In genomic region chr2:53740170-53740569, GRCh38 we compare ENCODE assay signal across 9 cellular contexts. TPM values are rescaled to one million over a fixed set of nuclear protein-coding genes. Genes with fewer than 3 reads are reported as not detected.
DNase-seq lines count a peak whose midpoint lies in the region; ATAC-seq and TF ChIP-seq lines count a peak whose summit lies in the region.
"Had no signal": no experiment of that assay in that cellular context is flagged by ENCODE, and none has a peak within 500 bp of the region (broad histone marks: within the 10 kb centered on the region; RNA-seq: fewer than 3 reads in every experiment).

No MANE protein-coding gene starts in this region.

- no peak overlapping the region for H3K27ac Mint-ChIP-seq in CD8-positive, alpha-beta memory T cell

- H3K4me3 ChIP-seq in left ventricle myocardium inferior (no peak overlapping the region), PC-9 (no peak overlapping the region), fibroblast of mammary gland (ENCODE audit: control insufficient read depth, low read depth, low read length) (no peak overlapping the region), mucosa of descending colon (no peak overlapping the region)
- H3K4me3 ChIP-seq in CD8-positive, alpha-beta memory T cell (ENCODE audit: low read length), result no peak overlapping the region

- peaks cover 6% of the 10 kb centered on the region for H3K4me1 ChIP-seq in left ventricle myocardium inferior
- H3K4me1 ChIP-seq in PC-9 (replicated peaks; ENCODE audit: insufficient read depth), result no peaks in the 10 kb centered on the region
- H3K4me1 ChIP-seq in CD8-positive, alpha-beta memory T cell (ENCODE audit: insufficient read depth, low read length), result peaks cover 4% of the 10 kb centered on the region
- H3K4me1 ChIP-seq in mucosa of descending colon (ENCODE audit: low read depth), result no peaks in the 10 kb centered on the region

- H3F3A ChIP-seq in PC-9 (ENCODE audit: insufficient read depth, low read depth), result no peaks in the 10 kb centered on the region; the same call in 1 of the 2 replicates

- H3K9me3 ChIP-seq in left ventricle myocardium inferior (replicated peaks), result no peaks in the 10 kb centered on the region
- no peaks in the 10 kb centered on the region for H3K9me3 ChIP-seq in PC-9 (ENCODE audit: insufficient read depth, low read depth)
- no peaks in the 10 kb centered on the region for H3K9me3 ChIP-seq in CD8-positive, alpha-beta memory T cell (ENCODE audit: low read length)
- no peaks in the 10 kb centered on the region for H3K9me3 ChIP-seq in mucosa of descending colon

- BruUV-seq in PC-9 (replicated peaks; lab: Mats Ljungman, UMichigan), result no TSS peak

- POLR2A ChIA-PET in PC-9 (lab: Charles Lee; ENCODE audit: unreplicated experiment), result no interaction called here
- POLR2A ChIA-PET in CD8-positive, alpha-beta memory T cell (lab: Charles Lee), result no interaction called here

- CTCF ChIA-PET in PC-9 (lab: Charles Lee), result no interaction called here
- CTCF ChIA-PET in CD8-positive, alpha-beta memory T cell (lab: Charles Lee), result no interaction called here

- H3K36me3 Mint-ChIP-seq in CD8-positive, alpha-beta memory T cell, result peaks cover 12 to 37% (median 17%) of the 10 kb centered on the region in 3 donors

- H3K9me3 Mint-ChIP-seq in CD8-positive, alpha-beta memory T cell, result no peaks in the 10 kb centered on the region

- H3K4me2 ChIP-seq in PC-9, result no peak overlapping the region

- no peak overlapping the region for H3K27ac ChIP-seq in left ventricle myocardium inferior (replicated peaks)
- H3K27ac ChIP-seq in PC-9, result no peak overlapping the region
- no peak overlapping the region for H3K27ac ChIP-seq in CD8-positive, alpha-beta memory T cell (ENCODE audit: low read depth, low read length)

- H3K4me3 Mint-ChIP-seq in CD8-positive, alpha-beta memory T cell, result no peak overlapping the region

- H4K20me1 ChIP-seq in PC-9 (ENCODE audit: insufficient read depth), result no peaks in the 10 kb centered on the region

- TF ChIP-seq CTCF in left ventricle myocardium inferior (IDR thresholded peaks at IDR 0.05; ENCODE audit: borderline replicate concordance), result peak; percentile 53
- TF ChIP-seq CTCF in PC-9 (conservative IDR thresholded peaks at IDR 0.05), result peak; percentile 75
- peak; percentile 41 for TF ChIP-seq CTCF in fibroblast of mammary gland (conservative IDR thresholded peaks at IDR 0.05; ENCODE audit: control insufficient read depth, insufficient read depth, low read depth, low read length)
- no peak for TF ChIP-seq CTCF in mucosa of descending colon (IDR thresholded peaks at IDR 0.05)

- no peak for DNase-seq in left ventricle myocardium inferior
- DNase-seq in cardiac septum (ENCODE audit: low spot score), result no peak
- DNase-seq in PC-9, result peak in 1 of 2 experiments; percentile 46
- DNase-seq in fibroblast of mammary gland (ENCODE audit: low read depth), result peak; percentile 52
- DNase-seq in stimulated activated CD4-positive, alpha-beta T cell treated with anti-CD3 and anti-CD28 coated beads, Interleukin-15, amount 100 ng/mL, for 24 hours, result no peak
- no peak for DNase-seq in CD8-positive, alpha-beta memory T cell
- DNase-seq in mucosa of descending colon, result no peak
- DNase-seq: left colon had no signal

- ATAC-seq in mucosa of descending colon (no peak), HG02970 (IDR thresholded peaks at IDR 0.05; ENCODE audit: low FRiP score, unreplicated experiment) (no peak)
- ATAC-seq: left colon had no signal

- H3K4me1 Mint-ChIP-seq in CD8-positive, alpha-beta memory T cell, result peaks cover 13 to 18% (median 18%) of the 10 kb centered on the region in 3 donors

- no peaks in the 10 kb centered on the region for H3K27me3 Mint-ChIP-seq in CD8-positive, alpha-beta memory T cell

- H3K27me3 ChIP-seq in left ventricle myocardium inferior (ENCODE audit: low read depth), result no peaks in the 10 kb centered on the region
- no peaks in the 10 kb centered on the region for H3K27me3 ChIP-seq in PC-9 (ENCODE audit: insufficient read depth, low read depth)
- H3K27me3 ChIP-seq in CD8-positive, alpha-beta memory T cell (ENCODE audit: insufficient read depth, low read length, poor library complexity, severe bottlenecking), result no peaks in the 10 kb centered on the region

- intact Hi-C loops in left ventricle myocardium inferior (cut with micrococcal nuclease) (no loop called here), cardiac septum (cut with DNase I) (no loop called here), PC-9 (cut with micrococcal nuclease; ENCODE audit: unreplicated experiment) (loop anchor here (5.0 to 10.0 kb wide), 2 partner anchors 535 to 1323 kb away; no protein-coding TSS in a partner anchor), mucosa of descending colon (cut with DNase I, micrococcal nuclease) (no loop called here)

- H3K79me2 ChIP-seq in PC-9 (ENCODE audit: low read depth), result no peaks in the 10 kb centered on the region

- no peak overlapping the region for H2AFZ ChIP-seq in PC-9

- H3K9me2 ChIP-seq in PC-9 (ENCODE audit: insufficient read depth), result no peaks in the 10 kb centered on the region

- peaks cover 13% of the 10 kb centered on the region for H3K36me3 ChIP-seq in left ventricle myocardium inferior
- H3K36me3 ChIP-seq in PC-9 (ENCODE audit: low read depth), result no peaks in the 10 kb centered on the region; the same call in none of the 2 replicates
- no peaks in the 10 kb centered on the region for H3K36me3 ChIP-seq in CD8-positive, alpha-beta memory T cell (ENCODE audit: insufficient read depth, low read length)
- no peaks in the 10 kb centered on the region for H3K36me3 ChIP-seq in mucosa of descending colon (ENCODE audit: low read depth)

RNA-seq across cellular contexts. Expression of gene CHAC2, which starts 27.4 kb away (rescaled TPM):
- 3.8 TPM for total RNA-seq in left ventricle myocardium inferior
- total RNA-seq in cardiac septum, result 1.4 TPM
- 2.7 and 5.0 TPM in 2 replicates for total RNA-seq in PC-9 (2021)
- total RNA-seq in CD8-positive, alpha-beta memory T cell, result 10 to 100 TPM; 25.6 to 27.4 TPM
- polyA plus RNA-seq in CD8-positive, alpha-beta memory T cell, result 3.8 TPM
- 1 to 10 TPM; 3.1 to 4.7 (median 3.3) TPM for total RNA-seq in mucosa of descending colon

RNA-seq across cellular contexts. Expression of gene ASB3, which starts 46.6 kb away (rescaled TPM):
- total RNA-seq in left ventricle myocardium inferior (11.4 TPM), cardiac septum (9.2 TPM), PC-9 (2021) (22.0 and 27.7 TPM in 2 replicates), mucosa of descending colon (10 to 100 TPM; 11.6 to 16.8 (median 14.9) TPM)
- 10 to 100 TPM; 17.8 to 24.4 TPM for total RNA-seq in CD8-positive, alpha-beta memory T cell
- polyA plus RNA-seq in CD8-positive, alpha-beta memory T cell, result 18.0 TPM

RNA-seq across cellular contexts. Expression of gene ERLEC1, which starts 46.7 kb away (rescaled TPM):
- total RNA-seq in left ventricle myocardium inferior, result 44.3 TPM
- total RNA-seq in cardiac septum, result 46.0 TPM
- total RNA-seq in PC-9 (2021), result 34.9 and 35.7 TPM in 2 replicates
- total RNA-seq in CD8-positive, alpha-beta memory T cell, result 10 to 100 TPM; 25.4 to 26.4 TPM
- 43.9 TPM for polyA plus RNA-seq in CD8-positive, alpha-beta memory T cell
- 10 to 100 TPM; 31.9 to 40.1 (median 34.5) TPM for total RNA-seq in mucosa of descending colon
